In genomic region chr21:17327715-17328114, GRCh38 we compare ENCODE assay signal across 6 cellular contexts.
DNase-seq lines count a peak whose midpoint lies in the region; ATAC-seq, FAIRE-seq and TF ChIP-seq lines count a peak whose summit lies in the region.
"Not testable (repeated sequence)": the region's sequence is repeated elsewhere in the genome, so short reads cannot be mapped to it uniquely, and the experiment has no call there.

No MANE protein-coding gene starts in this region.

- H3K27me3 Mint-ChIP-seq in Caco-2 (ENCODE audit: insufficient read depth, unreplicated experiment), result peaks cover 12% of the 10 kb centered on the region
- H3K27me3 Mint-ChIP-seq in H9 (ENCODE audit: low read depth); WTC11 (ENCODE audit: low read depth): not testable (repeated sequence)
- peaks cover 24% of the 10 kb centered on the region for H3K27me3 Mint-ChIP-seq in MCF 10A (ENCODE audit: insufficient read depth, unreplicated experiment)

- H3K79me1 ChIP-seq in H9 (ENCODE audit: insufficient read depth, low read depth, low read length, poor library complexity, severe bottlenecking), result not testable (repeated sequence)

- DNase-seq in Caco-2; H9; MCF 10A (ENCODE audit: unreplicated experiment); HepG2 (ENCODE audit: low spot score): not testable (repeated sequence)
- DNase-seq in WTC11 (ENCODE audit: low spot score), result peak; percentile 18

- not testable (repeated sequence) for H2BK15ac ChIP-seq in H9 (ENCODE audit: low read depth, low read length)

- H3K27ac Mint-ChIP-seq in Caco-2 (ENCODE audit: unreplicated experiment); H9; WTC11; MCF 10A (ENCODE audit: low read depth, unreplicated experiment): not testable (repeated sequence)

- H3K18ac ChIP-seq in H9 (ENCODE audit: insufficient read length, low read depth, low read length), result not testable (repeated sequence)

- H3K36me3 Mint-ChIP-seq in Caco-2 (ENCODE audit: insufficient read depth, unreplicated experiment); MCF 10A (ENCODE audit: insufficient read depth, unreplicated experiment): not testable (repeated sequence)
- H3K36me3 Mint-ChIP-seq in H9 (ENCODE audit: insufficient read depth in 1 of 3, low read depth in 3 of 3), result peaks cover 1 to 15% (median 2%) of the 10 kb centered on the region in 3 experiments; a peak in 4 of 7 replicates
- H3K36me3 Mint-ChIP-seq in WTC11, result peaks cover 11% of the 10 kb centered on the region

- not testable (repeated sequence) for H3K36me3 ChIP-seq in Caco-2 (ENCODE audit: control insufficient read depth, insufficient read depth, low read length); HEK293 (ENCODE audit: control insufficient read depth in 2 of 2, insufficient read depth in 1 of 2, low read length in 2 of 2); HepG2 (replicated peaks in 1 of 2; ENCODE audit: control insufficient read depth in 1 of 2, insufficient read depth in 2 of 2, low read length in 2 of 2)

- not testable (repeated sequence) for TF ChIP-seq EP300 in HepG2 (IDR thresholded peaks at IDR 0.05; ENCODE audit: low read depth in 2 of 2, low read length in 2 of 2); HepG2 (CRISPR knock-in tag; IDR thresholded peaks at IDR 0.05; ENCODE audit: borderline replicate concordance)

- in situ Hi-C loops in HepG2 (cut with HindIII; ENCODE audit: extremely low pct_ligation_motif_present, low pct_unique_long_range_greater_than_20kb), result not testable (repeated sequence)

- not testable (repeated sequence) for H3K23ac ChIP-seq in H9 (ENCODE audit: insufficient read length, low read depth, low read length)

- not testable (repeated sequence) for H3K9me3 ChIP-seq in Caco-2; H9 (ENCODE audit: control insufficient read depth, low read depth, low read length); HEK293 (ENCODE audit: control insufficient read depth, insufficient read depth, low read depth, low read length); HepG2 (ENCODE audit: low read length)

- H3K4ac ChIP-seq in H9 (ENCODE audit: low read depth, low read length), result not testable (repeated sequence)

- POLR2A ChIA-PET in Caco-2 (lab: Charles Lee); WTC11 (lab: Charles Lee); MCF 10A (lab: Yijun Ruan, JAX); HepG2 (lab: Yijun Ruan, JAX): not testable (repeated sequence)
- POLR2A ChIA-PET in HEK293 (lab: Yijun Ruan, JAX), result interaction anchor here (0.6 kb wide), 1 partner anchor 40 kb away, joined by 5 read pairs; no protein-coding TSS in a partner anchor

- H2BK120ac ChIP-seq in H9 (ENCODE audit: low read depth, low read length, poor library complexity, severe bottlenecking), result not testable (repeated sequence)

- not testable (repeated sequence) for H2BK5ac ChIP-seq in H9 (ENCODE audit: insufficient read length, low read length)

- not testable (repeated sequence) for H3K4me1 ChIP-seq in Caco-2; H9 (ENCODE audit: insufficient read depth, low read length); HEK293 (ENCODE audit: control insufficient read depth, insufficient read depth, low read length); HepG2 (ENCODE audit: insufficient read depth, low read length)

- TF ChIP-seq POLR2A in HepG2 (IDR thresholded peaks at IDR 0.05; ENCODE audit: insufficient read depth in 1 of 2, low read depth in 2 of 2, low read length in 2 of 2), result not testable (repeated sequence)

- not testable (repeated sequence) for H3K4me2 ChIP-seq in H9 (ENCODE audit: insufficient read depth, insufficient read length, low read length)
- peak overlapping the region; percentile 55 for H3K4me2 ChIP-seq in HepG2 (ENCODE audit: low read depth, low read length)

- H4K5ac ChIP-seq in H9 (ENCODE audit: insufficient read length, low read depth, low read length), result not testable (repeated sequence)

- not testable (repeated sequence) for ATAC-seq in WTC11, HepG2

- not testable (repeated sequence) for H3K56ac ChIP-seq in H9 (ENCODE audit: insufficient read length, low read depth, low read length)

- CTCF ChIA-PET in Caco-2 (lab: Charles Lee); WTC11 (lab: Charles Lee); MCF 10A (lab: Yijun Ruan, JAX); HepG2 (lab: Yijun Ruan, JAX; ENCODE audit: low intra/inter-chr PET ratio, low total read pairs): not testable (repeated sequence)
- CTCF ChIA-PET in HEK293 (lab: Yijun Ruan, JAX), result interaction anchor here (0.5 kb wide), 1 partner anchor 829 kb away, joined by 3 read pairs; no protein-coding TSS in a partner anchor

- not testable (repeated sequence) for H2BK12ac ChIP-seq in H9 (ENCODE audit: insufficient read length, low read depth, low read length)

- not testable (repeated sequence) for TF ChIP-seq RAD21 in HepG2 (CRISPR knock-in tag; IDR thresholded peaks at IDR 0.05)

- not testable (repeated sequence) for H3K79me2 ChIP-seq in H9 (ENCODE audit: insufficient read depth, low read length); HepG2 (ENCODE audit: insufficient read depth, low read length)

- peak overlapping the region; percentile 75 for H3K4me3 Mint-ChIP-seq in Caco-2 (ENCODE audit: unreplicated experiment)
- H3K4me3 Mint-ChIP-seq in H9, result peak overlapping the region; percentile 23 to 24; a peak in 2 of 5 replicates
- H3K4me3 Mint-ChIP-seq in WTC11, result not testable (repeated sequence)
- H3K4me3 Mint-ChIP-seq in MCF 10A (ENCODE audit: unreplicated experiment), result peak overlapping the region; percentile 8

- not testable (repeated sequence) for H3K9me3 Mint-ChIP-seq in Caco-2 (ENCODE audit: unreplicated experiment); MCF 10A (ENCODE audit: unreplicated experiment)
- H3K9me3 Mint-ChIP-seq in H9 (peaks cover 6 to 13% of the 10 kb centered on the region in 2 experiments; a peak in 4 of 5 replicates), WTC11 (peaks cover 33% of the 10 kb centered on the region)

- H4K8ac ChIP-seq in H9 (replicated peaks; ENCODE audit: insufficient read length, low read depth, low read length), result not testable (repeated sequence)

- not testable (repeated sequence) for H3K14ac ChIP-seq in H9 (ENCODE audit: insufficient read depth, low read length)

- not testable (repeated sequence) for H3K27me3 ChIP-seq in Caco-2 (replicated peaks; ENCODE audit: control insufficient read depth, insufficient read depth, low read length); H9 (ENCODE audit: insufficient read depth, low read length); HepG2 (ENCODE audit: control insufficient read depth in 1 of 2, insufficient read depth in 2 of 2, low read length in 2 of 2)

- no CpG with 5 or more reads among the region's 9 CpGs for WGBS in H9 (ENCODE audit: extremely low coverage, insufficient read length, low lambda C conversion rate)
- WGBS in HepG2 (ENCODE audit: low lambda C conversion rate), result 0% methylated on average over 6 of the region's 9 CpGs

- not testable (repeated sequence) for H2AK5ac ChIP-seq in H9 (ENCODE audit: insufficient read length, low read length)

- H2AFZ ChIP-seq in H9 (ENCODE audit: low read length); HepG2 (ENCODE audit: low read length): not testable (repeated sequence)

- H3T11ph ChIP-seq in H9 (ENCODE audit: low read length), result not testable (repeated sequence)

- not testable (repeated sequence) for H4K20me1 ChIP-seq in H9 (ENCODE audit: control insufficient read depth, insufficient read depth, insufficient read length); HepG2 (ENCODE audit: insufficient read depth, low read length)

- intact Hi-C loops in Caco-2 (cut with micrococcal nuclease; ENCODE audit: unreplicated experiment); MCF 10A (cut with micrococcal nuclease); HepG2 (cut with micrococcal nuclease; ENCODE audit: unreplicated experiment): not testable (repeated sequence)

- not testable (repeated sequence) for H4K91ac ChIP-seq in H9 (ENCODE audit: insufficient read length, low read depth, low read length)

- H3K4me3 ChIP-seq in Caco-2 (ENCODE audit: low read depth, low read length), result peak overlapping the region; percentile 22
- not testable (repeated sequence) for H3K4me3 ChIP-seq in HEK293 (ENCODE audit: low read depth, low read length)
- H3K4me3 ChIP-seq in HepG2 (replicated peaks in 1 of 3; ENCODE audit: insufficient read depth in 1 of 3, low read depth in 2 of 3, low read length in 3 of 3), result peak overlapping the region; percentile 4 to 34 (median 12); a peak in 2 of 6 replicates

- H3K4me1 Mint-ChIP-seq in Caco-2 (ENCODE audit: low read depth, unreplicated experiment); H9; WTC11; MCF 10A (ENCODE audit: insufficient read depth, unreplicated experiment): not testable (repeated sequence)

- TF ChIP-seq CTCF in Caco-2 (IDR thresholded peaks at IDR 0.05; ENCODE audit: insufficient read depth in 1 of 2, low read depth in 1 of 2, low read length in 1 of 2, severe bottlenecking in 1 of 2, unreplicated experiment in 1 of 2); H9 (conservative IDR thresholded peaks at IDR 0.05); HEK293 (tag by site-specific recombination; IDR thresholded peaks at IDR 0.05); WTC11 (IDR thresholded peaks at IDR 0.05); MCF 10A (IDR thresholded peaks at IDR 0.05; ENCODE audit: unreplicated experiment); HepG2 (CRISPR knock-in tag; IDR thresholded peaks at IDR 0.05): not testable (repeated sequence)

- not testable (repeated sequence) for H3K23me2 ChIP-seq in H9 (ENCODE audit: insufficient read length, low read depth, low read length, poor library complexity, severe bottlenecking)

- H3K27ac ChIP-seq in H9 (ENCODE audit: insufficient read length, low read depth, low read length); HEK293 (ENCODE audit: extremely low read depth, low read depth, low read length); HepG2 (ENCODE audit: extremely low read length, insufficient read depth, low read length): not testable (repeated sequence)

- H2BK20ac ChIP-seq in H9 (ENCODE audit: low read depth, low read length, poor library complexity, severe bottlenecking), result not testable (repeated sequence)

- not testable (repeated sequence) for H3K9ac ChIP-seq in H9 (ENCODE audit: extremely low read depth, insufficient read length, low read length); HepG2 (ENCODE audit: insufficient read depth, low read depth, low read length)

- BruUV-seq in Caco-2 (replicated peaks; lab: Mats Ljungman, UMichigan); MCF 10A (replicated peaks; lab: Mats Ljungman, UMichigan); HepG2 (replicated peaks; lab: Mats Ljungman, UMichigan): not testable (repeated sequence)

- not testable (repeated sequence) for FAIRE-seq in HepG2 (lab: Jason Lieb, UNC)
